Comparison of ENCODE assay signal across 13 cellular contexts in the genomic region with DNA sequence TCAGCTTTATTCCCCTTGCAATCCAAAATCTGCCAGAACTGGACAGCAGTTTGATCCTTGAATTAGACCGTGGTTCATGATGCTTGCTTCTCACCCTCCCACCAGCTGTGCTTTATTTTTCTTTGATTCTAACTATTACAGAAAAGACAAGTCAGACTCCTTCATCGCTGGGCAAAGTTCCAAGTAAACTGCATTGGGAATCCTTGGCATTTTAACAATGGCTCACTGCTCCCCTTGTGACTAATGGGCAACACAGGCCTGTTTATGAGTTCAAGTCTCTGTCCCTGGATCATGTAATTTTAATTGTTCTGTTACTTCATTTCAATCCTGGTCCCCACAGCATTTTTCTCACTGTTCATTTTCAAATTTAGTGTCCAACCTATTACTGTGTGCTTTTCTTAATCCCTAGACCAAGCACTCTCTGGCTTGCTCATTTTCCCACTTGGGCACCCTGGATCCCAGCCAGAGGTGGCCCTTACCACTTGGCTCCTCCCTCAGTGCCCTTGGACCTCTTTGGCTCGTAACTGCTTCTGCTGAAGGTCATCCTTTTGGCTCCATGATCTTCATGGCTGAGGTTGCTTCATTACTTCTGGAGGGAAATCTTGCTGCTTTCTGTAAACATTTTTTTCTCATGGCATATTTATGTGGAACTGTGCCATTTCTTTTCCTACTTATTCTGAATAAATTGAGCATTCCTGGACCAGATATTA. TPM values are rescaled to one million over a fixed set of nuclear protein-coding genes. Genes with fewer than 3 reads are reported as not detected.
DNase-seq lines count a peak whose midpoint lies in the region; ATAC-seq and TF ChIP-seq lines count a peak whose summit lies in the region.
"Had no signal": no experiment of that assay in that cellular context is flagged by ENCODE, and none has a peak within 500 bp of the region (broad histone marks: within the 10 kb centered on the region; RNA-seq: fewer than 3 reads in every experiment).

No MANE protein-coding gene starts in this region.

- H3K4me2 ChIP-seq in mammary epithelial cell (ENCODE audit: insufficient read depth, low read depth, low read length): no peak overlapping the region

- H3K9me3 ChIP-seq in A673 (ENCODE audit: low read depth, low read length, poor library complexity, severe bottlenecking) (no peaks in the 10 kb centered on the region), mammary epithelial cell (replicated peaks; ENCODE audit: insufficient read depth, low read length) (no peaks in the 10 kb centered on the region), muscle layer of duodenum (ENCODE audit: control insufficient read depth in 1 of 2, low read length in 2 of 2) (no peaks in the 10 kb centered on the region), gastroesophageal sphincter (no peaks in the 10 kb centered on the region)

- TF ChIP-seq CTCF in A673 (conservative IDR thresholded peaks at IDR 0.05; ENCODE audit: low read depth, low read length) (no peak), mammary epithelial cell (conservative IDR thresholded peaks at IDR 0.05 in 1 of 2, IDR thresholded peaks at IDR 0.05 in 1 of 2; ENCODE audit: extremely low read depth in 1 of 2, insufficient read depth in 1 of 2, low read depth in 1 of 2, low read length in 2 of 2) (no peak), gastroesophageal sphincter (IDR thresholded peaks at IDR 0.05) (no peak)

- in situ Hi-C loops in mammary epithelial cell (cut with MboI; ENCODE audit: low sequenced_read_pairs in 2 of 2): loop anchor here (5.0 to 25.0 kb wide), 3 partner anchors 50 to 350 kb away; no protein-coding TSS in a partner anchor

- no peak overlapping the region for H3K9ac ChIP-seq in mammary epithelial cell (ENCODE audit: insufficient read depth, low read length)

- CTCF ChIA-PET in A673 (lab: Charles Lee): interaction anchor here (0.7 to 2.2 kb wide), 4 partner anchors 12 to 97 kb away, joined by 3 to 20 read pairs (median 6); partner anchors contain the start of gene TAP2
- CTCF ChIA-PET in mammary epithelial cell (lab: Charles Lee; ENCODE audit: low non-redundant PET): no interaction called here

- H3K4me3 ChIP-seq in A673 (ENCODE audit: low read depth, low read length, poor library complexity, severe bottlenecking) (no peak overlapping the region), mammary epithelial cell (replicated peaks in 1 of 3; ENCODE audit: insufficient read depth in 1 of 3, low read depth in 2 of 3, low read length in 3 of 3) (no peak overlapping the region), muscle layer of duodenum (ENCODE audit: low read depth in 1 of 2, low read length in 2 of 2) (no peak overlapping the region), gastroesophageal sphincter (no peak overlapping the region)
- H3K4me3 ChIP-seq: skin epidermis had no signal

- H2AFZ ChIP-seq in mammary epithelial cell (ENCODE audit: low read depth, low read length): no peak overlapping the region

- H4K20me1 ChIP-seq in mammary epithelial cell (ENCODE audit: insufficient read depth, low read length): no peaks in the 10 kb centered on the region

- WGBS in mammary epithelial cell (ENCODE audit: low coverage, missing lambda C conversion rate): 29% methylated on average over 3 of the region's 3 CpGs
- 30 to 67% methylated on average over 1 to 3 of the region's 3 CpGs for WGBS in gastroesophageal sphincter (ENCODE audit: low coverage in 1 of 2), 2 donors

- H3K27me3 ChIP-seq in A673 (replicated peaks; ENCODE audit: insufficient read depth, low read depth, low read length, poor library complexity): no peaks in the 10 kb centered on the region
- H3K27me3 ChIP-seq in mammary epithelial cell (ENCODE audit: insufficient read depth, low read length): no peaks in the 10 kb centered on the region
- no peaks in the 10 kb centered on the region for H3K27me3 ChIP-seq in muscle layer of duodenum (ENCODE audit: low read depth, low read length)
- no peaks in the 10 kb centered on the region for H3K27me3 ChIP-seq in gastroesophageal sphincter

- intact Hi-C loops in A673 (cut with micrococcal nuclease; ENCODE audit: unreplicated experiment) (loop anchor here (2.0 kb wide), 1 partner anchor 66 kb away; the partner anchor contains the start of gene HLA-DMA), mammary epithelial cell (cut with micrococcal nuclease) (loop anchor here (5.0 to 10.0 kb wide), 2 partner anchors 80 to 198 kb away; partner anchors contain the start of gene BRD2)

- BruUV-seq in A673 (replicated peaks; lab: Mats Ljungman, UMichigan): no TSS peak
- BruUV-seq in mammary epithelial cell (replicated peaks; lab: Mats Ljungman, UMichigan): no TSS peak

- no peaks in the 10 kb centered on the region for H3K79me2 ChIP-seq in mammary epithelial cell (ENCODE audit: insufficient read depth, low read length)

- no peak for TF ChIP-seq EP300 in gastroesophageal sphincter (IDR thresholded peaks at IDR 0.05)

- ATAC-seq in GM21786 (IDR thresholded peaks at IDR 0.05; ENCODE audit: unreplicated experiment) (no peak), gastroesophageal sphincter (no peak)

- H3K36me3 ChIP-seq in A673 (ENCODE audit: insufficient read depth, low read length, poor library complexity, severe bottlenecking): no peaks in the 10 kb centered on the region
- H3K36me3 ChIP-seq in mammary epithelial cell (ENCODE audit: insufficient read depth, low read length): no peaks in the 10 kb centered on the region
- no peaks in the 10 kb centered on the region for H3K36me3 ChIP-seq in muscle layer of duodenum (ENCODE audit: control insufficient read depth in 1 of 2, insufficient read depth in 2 of 2, low read length in 2 of 2)
- no peaks in the 10 kb centered on the region for H3K36me3 ChIP-seq in gastroesophageal sphincter

- peak; percentile 55 for DNase-seq in A673 (ENCODE audit: low spot score)
- peak; percentile 91 for DNase-seq in HS-27A (ENCODE audit: low read depth)
- peak; percentile 63 for DNase-seq in mammary epithelial cell
- DNase-seq in GOT3 (lab: John Stamatoyannopoulos, UW): no peak
- DNase-seq in NCI-H748 treated with DMSO at 0.1 percent for 48 hours (lab: John Stamatoyannopoulos, UW): no peak
- DNase-seq: left cardiac atrium; stimulated activated naive B cell treated with anti-CD40 and anti-IgM and Interleukin-4, amounts not matched to agents 10 μg/mL and 1 μg/mL and 100 μg/mL, for 72 hours had no signal

- dilution Hi-C loops in mammary epithelial cell (cut with HindIII; ENCODE audit: low sequenced_read_pairs): no loop called here

- TF ChIP-seq POLR2A in gastroesophageal sphincter (IDR thresholded peaks at IDR 0.05): no peak

- POLR2A ChIA-PET in A673 (lab: Charles Lee; ENCODE audit: low non-redundant PET): interaction anchor here (0.7 kb wide), 1 partner anchor 94 kb away, joined by 3 read pairs; no protein-coding TSS in a partner anchor

- H3K27ac ChIP-seq in A673 (ENCODE audit: low read depth, low read length, poor library complexity, severe bottlenecking): no peak overlapping the region
- H3K27ac ChIP-seq in mammary epithelial cell (ENCODE audit: insufficient read depth, low read depth, low read length): no peak overlapping the region
- H3K27ac ChIP-seq in muscle layer of duodenum (ENCODE audit: low read length): peak overlapping the region; percentile 46
- peak overlapping the region in 2 of 4 donors; percentile 38 to 68 for H3K27ac ChIP-seq in gastroesophageal sphincter
- H3K27ac ChIP-seq: skin epidermis had no signal

- H3K4me1 ChIP-seq in A673 (ENCODE audit: insufficient read depth, low read length, poor library complexity, severe bottlenecking) (peaks cover 5% of the 10 kb centered on the region), mammary epithelial cell (ENCODE audit: insufficient read depth, low read length) (peaks cover 13% of the 10 kb centered on the region), muscle layer of duodenum (ENCODE audit: control insufficient read depth in 1 of 2, insufficient read depth in 2 of 2, low read length in 2 of 2) (peaks cover 0 to 14% of the 10 kb centered on the region in 2 donors), gastroesophageal sphincter (peaks cover 0 to 18% (median 10%) of the 10 kb centered on the region in 3 donors)

RNA-seq across cellular contexts. Expression of gene PSMB9, which starts 32.8 kb away (rescaled TPM):
- 4.3 and 6.8 TPM in 2 replicates for total RNA-seq in A673 (2021)
- 10 to 100 TPM in 1 of 2 donors, 1 to 10 TPM in 1; 2.7 to 10.1 TPM for total RNA-seq in mammary epithelial cell
- 19.0 TPM for polyA plus RNA-seq in mammary epithelial cell
- polyA minus RNA-seq in mammary epithelial cell: 10.5 TPM
- total RNA-seq in gastroesophageal sphincter: 10 to 100 TPM; 12.9 to 19.7 (median 15.8) TPM

RNA-seq across cellular contexts. Expression of gene TAP1, which starts 33.3 kb away (rescaled TPM):
- total RNA-seq in A673 (2021): 11.7 and 12.3 TPM in 2 replicates
- 10 to 100 TPM; 49.2 to 50.1 TPM for total RNA-seq in mammary epithelial cell
- polyA plus RNA-seq in mammary epithelial cell: 35.5 TPM
- 37.7 TPM for polyA minus RNA-seq in mammary epithelial cell
- total RNA-seq in gastroesophageal sphincter: 10 to 100 TPM; 24.6 to 41.8 (median 26.5) TPM

RNA-seq across cellular contexts. Expression of gene PSMB8, which starts 43.0 kb away (rescaled TPM):
- total RNA-seq in A673 (2021) (20.2 and 21.8 TPM in 2 replicates), mammary epithelial cell (10 to 100 TPM; 21.0 to 29.2 TPM), gastroesophageal sphincter (10 to 100 TPM; 20.2 to 49.9 (median 36.7) TPM)
- polyA plus RNA-seq in mammary epithelial cell: 48.2 TPM
- 35.2 TPM for polyA minus RNA-seq in mammary epithelial cell

RNA-seq across cellular contexts. Expression of gene TAP2, which starts 48.3 kb away (rescaled TPM):
- total RNA-seq in A673 (2021): 39.2 and 46.5 TPM in 2 replicates
- 10 to 100 TPM; 41.8 to 63.4 TPM for total RNA-seq in mammary epithelial cell
- polyA plus RNA-seq in mammary epithelial cell: 23.4 TPM
- 143 TPM for polyA minus RNA-seq in mammary epithelial cell
- total RNA-seq in gastroesophageal sphincter: 10 to 100 TPM in 3 of 4 donors, 1 to 10 TPM in 1; 6.9 to 16.0 (median 11.1) TPM

RNA-seq across cellular contexts. Expression of gene HLA-DMB, which starts 54.0 kb away (rescaled TPM):
- total RNA-seq in A673 (2021) (0.34 and 0.46 TPM in 2 replicates), mammary epithelial cell (not detected), gastroesophageal sphincter (10 to 100 TPM in 2 of 4 donors, 1 to 10 TPM in 2; 7.3 to 26.0 (median 11.6) TPM)
- 0.03 TPM for polyA plus RNA-seq in mammary epithelial cell
- polyA minus RNA-seq in mammary epithelial cell: not detected
- total RNA-seq: HepG2, NCI-H460 had no signal
- polyA plus RNA-seq: HepG2 had no signal

Comparison
In these comparisons a context has a peak if more than half of its experiments do, and no peak if none do; other contexts are left out.
1. DNase-seq: peak in A673 (single experiment), HS-27A (single experiment) and mammary epithelial cell (single experiment); none in GOT3 (single experiment) and NCI-H748 treated with DMSO at 0.1 percent for 48 hours (single experiment).